Comparison of ENCODE assay signal across 33 cellular contexts in the genomic region with DNA sequence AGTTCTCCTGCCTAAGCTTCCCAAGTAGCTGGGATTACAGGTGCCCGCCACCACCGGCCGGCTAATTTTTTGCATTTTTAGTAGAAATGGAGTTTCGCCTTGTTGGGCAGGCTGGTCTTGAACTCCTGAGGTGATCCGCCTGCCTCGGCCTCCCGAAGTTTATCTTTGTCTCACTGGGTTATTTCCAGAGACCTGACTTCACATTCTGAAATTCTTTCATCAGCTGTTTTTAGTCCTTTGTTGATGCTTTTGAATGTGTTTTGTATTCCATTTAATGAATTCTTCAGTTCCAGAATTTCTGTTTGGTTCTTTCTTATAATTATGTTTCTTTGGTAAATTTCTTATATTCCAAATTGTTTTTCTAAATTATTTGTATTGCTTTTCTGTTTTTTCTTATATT. TPM values are rescaled to one million over a fixed set of nuclear protein-coding genes. Genes with fewer than 3 reads are reported as not detected.
"Had no signal": no experiment of that assay in that cellular context is flagged by ENCODE, and none has a peak within 500 bp of the region (broad histone marks: within the 10 kb centered on the region; RNA-seq: fewer than 3 reads in every experiment).

No MANE protein-coding gene starts in this region.

- ATAC-seq: foreskin keratinocyte; left ventricle myocardium superior; naive thymus-derived CD8-positive, alpha-beta T cell; stimulated activated effector memory CD8-positive, alpha-beta T cell treated with anti-CD3 and anti-CD28 coated beads, Interleukin-12 subunit alpha, Interleukin-12 subunit beta, amount 100 ng/mL, for 72 hours had no signal

- H3K27me3 ChIP-seq: colonic mucosa, esophagus muscularis mucosa, foreskin keratinocyte, heart right ventricle, right atrium auricular region, sigmoid colon, transverse colon, upper lobe of right lung, uterus had no signal

- H3K36me3 ChIP-seq: colonic mucosa, uterus had no signal

- H3K27ac ChIP-seq: colonic mucosa, esophagus muscularis mucosa, foreskin keratinocyte, heart right ventricle, lower lobe of right lung, prostate gland, right atrium auricular region, sigmoid colon, transverse colon, upper lobe of right lung, uterus had no signal

- H3K4me3 ChIP-seq: colonic mucosa, esophagus muscularis mucosa, heart right ventricle, lower lobe of right lung, prostate gland, right atrium auricular region, sigmoid colon, transverse colon, upper lobe of right lung, uterus had no signal

- H3K4me3 Mint-ChIP-seq: dendritic cell treated with granulocyte-macrophage colony-stimulating factor and Interleukin-4, amounts not matched to agents 40 ng/mL and 50 ng/mL, for 4 days; immature natural killer cell; nephron progenitor cell; stimulated activated effector memory CD8-positive, alpha-beta T cell treated with anti-CD3 and anti-CD28 coated beads, Interleukin-12 subunit alpha, Interleukin-12 subunit beta, amount 100 ng/mL, for 72 hours; stimulated activated naive CD8-positive, alpha-beta T cell treated with anti-CD3 and anti-CD28 coated beads, Interleukin-15, Interleukin-2, amounts not matched to agents 100 ng/mL and 50 ng/mL, for 24 hours had no signal

- H3K9me3 ChIP-seq: colonic mucosa, prostate gland had no signal

- H3K4me1 ChIP-seq: colonic mucosa, esophagus muscularis mucosa, foreskin keratinocyte, lower lobe of right lung, prostate gland, right atrium auricular region, sigmoid colon, transverse colon, upper lobe of right lung, uterus had no signal

- H3K27ac Mint-ChIP-seq: dendritic cell treated with granulocyte-macrophage colony-stimulating factor and Interleukin-4, amounts not matched to agents 40 ng/mL and 50 ng/mL, for 4 days; immature natural killer cell; nephron progenitor cell; stimulated activated effector memory CD8-positive, alpha-beta T cell treated with anti-CD3 and anti-CD28 coated beads, Interleukin-12 subunit alpha, Interleukin-12 subunit beta, amount 100 ng/mL, for 72 hours; stimulated activated naive CD8-positive, alpha-beta T cell treated with anti-CD3 and anti-CD28 coated beads, Interleukin-15, Interleukin-2, amounts not matched to agents 100 ng/mL and 50 ng/mL, for 24 hours had no signal

- FAIRE-seq: endothelial cell of umbilical vein had no signal

- H3K4me1 Mint-ChIP-seq: nephron progenitor cell had no signal

- H3K27me3 Mint-ChIP-seq: dendritic cell treated with granulocyte-macrophage colony-stimulating factor and Interleukin-4, amounts not matched to agents 40 ng/mL and 50 ng/mL, for 4 days; naive thymus-derived CD8-positive, alpha-beta T cell; stimulated activated naive CD8-positive, alpha-beta T cell treated with anti-CD3 and anti-CD28 coated beads, Interleukin-15, Interleukin-2, amounts not matched to agents 100 ng/mL and 50 ng/mL, for 24 hours had no signal

- DNase-seq: colonic mucosa; effector CD8-positive, alpha-beta T cell; foreskin keratinocyte; glutamatergic neuron; heart right ventricle; hippocampal formation; immature natural killer cell; islet precursor cell; left ventricle myocardium superior; lower lobe of right lung; naive thymus-derived CD8-positive, alpha-beta T cell; nephron progenitor cell; nucleus accumbens; sigmoid colon; stimulated activated CD4-positive, alpha-beta T cell treated with anti-CD3 and anti-CD28 coated beads, Interleukin-2, amount 100 ng/mL, for 24 hours; stimulated activated CD4-positive, alpha-beta T cell treated with anti-CD3 and anti-CD28 coated beads, Interleukin-4, amount 100 ng/mL, for 24 hours; transverse colon; upper lobe of right lung; uterus had no signal

RNA-seq across cellular contexts. Expression of a gene that starts 55.4 kb away (rescaled TPM):
- total RNA-seq: colonic mucosa; endothelial cell of umbilical vein; epithelial cell of proximal tubule; fibroblast of lung; foreskin keratinocyte; heart right ventricle; left ventricle myocardium superior; lower lobe of right lung; mesenteric fat pad; myocyte; naive thymus-derived CD8-positive, alpha-beta T cell; osteocyte; right atrium auricular region; skeletal muscle tissue; transverse colon; upper lobe of right lung; uterus had no signal
- polyA plus RNA-seq: endothelial cell of umbilical vein; fibroblast of lung; foreskin keratinocyte; heart right ventricle; immature natural killer cell; naive thymus-derived CD8-positive, alpha-beta T cell; sigmoid colon; thymus had no signal
